1 cellular context compared by ENCODE assay signal in the genomic region with DNA sequence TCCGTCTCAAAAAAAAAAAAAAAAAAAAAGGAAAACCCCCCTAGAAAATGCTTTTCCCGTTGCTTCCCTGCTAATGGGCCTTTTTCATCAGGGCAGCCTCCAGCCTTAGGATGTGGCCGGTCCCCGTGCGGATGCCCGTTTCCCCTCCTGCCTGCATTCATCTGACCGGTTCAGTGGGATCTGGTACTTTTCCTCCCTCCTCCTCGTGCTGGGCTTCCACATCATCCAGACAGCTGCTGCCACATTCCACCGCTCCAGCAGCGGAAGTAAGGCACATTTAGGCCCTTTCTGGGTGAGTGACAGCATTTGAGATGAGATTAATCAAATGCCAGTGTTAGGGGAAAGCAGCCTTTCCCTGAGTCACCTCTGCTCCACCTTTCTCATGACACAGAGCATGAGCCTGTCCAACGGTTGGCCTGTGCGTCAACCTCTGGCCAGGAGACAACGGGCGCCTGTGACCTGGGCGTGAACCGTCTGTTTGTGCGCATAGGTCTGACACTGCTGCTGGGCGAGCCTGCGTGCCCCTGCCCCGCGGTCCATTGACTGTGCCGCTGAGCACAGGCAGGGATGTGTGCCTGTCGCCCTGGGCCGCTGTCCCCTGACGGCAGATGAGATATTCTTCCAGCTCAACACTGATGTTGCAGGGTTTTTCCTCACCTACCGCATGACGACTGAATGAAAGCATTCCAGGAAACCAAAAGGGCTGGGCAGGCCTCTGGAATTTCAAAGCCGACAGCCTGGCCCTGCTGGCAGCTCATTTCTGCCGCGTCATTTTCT.
A peak's percentile ranks its signal among the peaks of the same experiment; 100 is the strongest.
TF ChIP-seq lines count a peak whose summit lies in the region.

No MANE protein-coding gene starts in this region.

TF ChIP-seq in A549, 52 proteins besides CTCF, POLR2A, EP300 and RAD21 (continued from another document):
- TF ChIP-seq, protein P1, sequence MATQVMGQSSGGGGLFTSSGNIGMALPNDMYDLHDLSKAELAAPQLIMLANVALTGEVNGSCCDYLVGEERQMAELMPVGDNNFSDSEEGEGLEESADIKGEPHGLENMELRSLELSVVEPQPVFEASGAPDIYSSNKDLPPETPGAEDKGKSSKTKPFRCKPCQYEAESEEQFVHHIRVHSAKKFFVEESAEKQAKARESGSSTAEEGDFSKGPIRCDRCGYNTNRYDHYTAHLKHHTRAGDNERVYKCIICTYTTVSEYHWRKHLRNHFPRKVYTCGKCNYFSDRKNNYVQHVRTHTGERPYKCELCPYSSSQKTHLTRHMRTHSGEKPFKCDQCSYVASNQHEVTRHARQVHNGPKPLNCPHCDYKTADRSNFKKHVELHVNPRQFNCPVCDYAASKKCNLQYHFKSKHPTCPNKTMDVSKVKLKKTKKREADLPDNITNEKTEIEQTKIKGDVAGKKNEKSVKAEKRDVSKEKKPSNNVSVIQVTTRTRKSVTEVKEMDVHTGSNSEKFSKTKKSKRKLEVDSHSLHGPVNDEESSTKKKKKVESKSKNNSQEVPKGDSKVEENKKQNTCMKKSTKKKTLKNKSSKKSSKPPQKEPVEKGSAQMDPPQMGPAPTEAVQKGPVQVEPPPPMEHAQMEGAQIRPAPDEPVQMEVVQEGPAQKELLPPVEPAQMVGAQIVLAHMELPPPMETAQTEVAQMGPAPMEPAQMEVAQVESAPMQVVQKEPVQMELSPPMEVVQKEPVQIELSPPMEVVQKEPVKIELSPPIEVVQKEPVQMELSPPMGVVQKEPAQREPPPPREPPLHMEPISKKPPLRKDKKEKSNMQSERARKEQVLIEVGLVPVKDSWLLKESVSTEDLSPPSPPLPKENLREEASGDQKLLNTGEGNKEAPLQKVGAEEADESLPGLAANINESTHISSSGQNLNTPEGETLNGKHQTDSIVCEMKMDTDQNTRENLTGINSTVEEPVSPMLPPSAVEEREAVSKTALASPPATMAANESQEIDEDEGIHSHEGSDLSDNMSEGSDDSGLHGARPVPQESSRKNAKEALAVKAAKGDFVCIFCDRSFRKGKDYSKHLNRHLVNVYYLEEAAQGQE (IDR thresholded peaks at IDR 0.05) = no peak
- TF ChIP-seq JUN (IDR thresholded peaks at IDR 0.05) (peak; percentile 76 to 91), CHD2 (IDR thresholded peaks at IDR 0.05; ENCODE audit: low read length, partially characterized antibody) (no peak), MYC (IDR thresholded peaks at IDR 0.05; ENCODE audit: borderline replicate concordance, low read length) (peak; percentile 48; the same call in 1 of the 2 replicates), TP53 (CRISPR knock-in tag; IDR thresholded peaks at IDR 0.05) (peak; percentile 63; the same call in 1 of the 2 replicates), CBX8 (IDR thresholded peaks at IDR 0.05) (no peak), ZFP36 (IDR thresholded peaks at IDR 0.05; ENCODE audit: borderline replicate concordance, partially characterized antibody) (peak; percentile 71), CEBPB (IDR thresholded peaks at IDR 0.05) (peak in 1 of 2 experiments; percentile 57; a peak in 3 of 4 replicates), NPAS2 (CRISPR knock-in tag; IDR thresholded peaks at IDR 0.05; ENCODE audit: borderline replicate concordance) (no peak), RFX5 (IDR thresholded peaks at IDR 0.05) (no peak), FOSL2 (IDR thresholded peaks at IDR 0.05) (peak; percentile 77), FOSL2 (CRISPR knock-in tag; IDR thresholded peaks at IDR 0.05) (peak; percentile 94), RARB (CRISPR knock-in tag; IDR thresholded peaks at IDR 0.05) (peak; percentile 99), ZC3H11A (IDR thresholded peaks at IDR 0.05) (no peak), KDM5A (IDR thresholded peaks at IDR 0.05) (no peak), JUNB (IDR thresholded peaks at IDR 0.05) (peak; percentile 76), EHMT2 (IDR thresholded peaks at IDR 0.05; ENCODE audit: low read depth) (no peak), TFCP2L1 (CRISPR knock-in tag; IDR thresholded peaks at IDR 0.05) (peak; percentile 86), CBX2 (IDR thresholded peaks at IDR 0.05; ENCODE audit: borderline replicate concordance, low read depth) (no peak), HOXA7 (CRISPR knock-in tag; IDR thresholded peaks at IDR 0.05) (peak; percentile 93), RNF2 (IDR thresholded peaks at IDR 0.05; ENCODE audit: borderline replicate concordance, low read depth) (no peak), ZNF302 (CRISPR knock-in tag; IDR thresholded peaks at IDR 0.05) (no peak), EHF (CRISPR knock-in tag; IDR thresholded peaks at IDR 0.05) (peak; percentile 90), GATA3 (IDR thresholded peaks at IDR 0.05; ENCODE audit: borderline replicate concordance) (peak; percentile 99), SREBF2 (IDR thresholded peaks at IDR 0.05) (no peak), KDM1A (IDR thresholded peaks at IDR 0.05; ENCODE audit: low read depth) (no peak), ELK1 (IDR thresholded peaks at IDR 0.05; ENCODE audit: low read depth, low read length) (peak; percentile 71; the same call in 1 of the 2 replicates), HEYL (CRISPR knock-in tag; IDR thresholded peaks at IDR 0.05) (peak; percentile 61; the same call in 1 of the 2 replicates)
- TF ChIP-seq, protein P2, sequence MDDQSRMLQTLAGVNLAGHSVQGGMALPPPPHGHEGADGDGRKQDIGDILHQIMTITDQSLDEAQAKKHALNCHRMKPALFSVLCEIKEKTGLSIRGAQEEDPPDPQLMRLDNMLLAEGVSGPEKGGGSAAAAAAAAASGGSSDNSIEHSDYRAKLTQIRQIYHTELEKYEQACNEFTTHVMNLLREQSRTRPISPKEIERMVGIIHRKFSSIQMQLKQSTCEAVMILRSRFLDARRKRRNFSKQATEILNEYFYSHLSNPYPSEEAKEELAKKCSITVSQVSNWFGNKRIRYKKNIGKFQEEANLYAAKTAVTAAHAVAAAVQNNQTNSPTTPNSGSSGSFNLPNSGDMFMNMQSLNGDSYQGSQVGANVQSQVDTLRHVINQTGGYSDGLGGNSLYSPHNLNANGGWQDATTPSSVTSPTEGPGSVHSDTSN (IDR thresholded peaks at IDR 0.05) = peak; percentile 87
TF ChIP-seq in A549: peak in this region for 25.
